In genomic region chr9:37967272-37967581, GRCh38 we compare ENCODE assay signal across 21 cellular contexts.
DNase-seq lines count a peak whose midpoint lies in the region; ATAC-seq and TF ChIP-seq lines count a peak whose summit lies in the region.
"Had no signal": no experiment of that assay in that cellular context is flagged by ENCODE, and none has a peak within 500 bp of the region (broad histone marks: within the 10 kb centered on the region; RNA-seq: fewer than 3 reads in every experiment).

No MANE protein-coding gene starts in this region.

- H3K27ac Mint-ChIP-seq in dendritic cell treated with granulocyte-macrophage colony-stimulating factor and Interleukin-4, amounts not matched to agents 40 ng/mL and 50 ng/mL, for 4 days: peak overlapping the region; percentile 52
- H3K27ac Mint-ChIP-seq: B cell, naive B cell had no signal

- peaks cover 14% of the 10 kb centered on the region for H3K79me1 ChIP-seq in mesenchymal stem cell (replicated peaks; ENCODE audit: low read length, poor library complexity, severe bottlenecking)

- no peak overlapping the region for H2BK15ac ChIP-seq in mesenchymal stem cell (ENCODE audit: low read depth, poor library complexity, severe bottlenecking)

- peaks cover 32% of the 10 kb centered on the region for H3K36me3 ChIP-seq in RWPE2 (ENCODE audit: low read depth)
- peaks cover 9 to 66% of the 10 kb centered on the region in 2 experiments for H3K36me3 ChIP-seq in mesenchymal stem cell (ENCODE audit: control insufficient read depth in 1 of 2, insufficient read depth in 2 of 2, low read depth in 1 of 2, low read length in 2 of 2)
- H3K36me3 ChIP-seq in SJCRH30: peaks cover 8% of the 10 kb centered on the region; the same call in 1 of the 2 replicates
- H3K36me3 ChIP-seq: adrenal gland, gastrocnemius medialis, Peyer's patch, suprapubic skin had no signal

- DNase-seq in RWPE2 (ENCODE audit: low spot score): no peak
- DNase-seq in mesenchymal stem cell: no peak
- no peak for DNase-seq in NCI-H446 treated with DMSO at 0.1 percent for 48 hours (lab: John Stamatoyannopoulos, UW)
- DNase-seq in SJCRH30: no peak
- DNase-seq in cerebellum (ENCODE audit: low spot score): no peak
- DNase-seq: adrenal gland; gastrocnemius medialis; GF-D8; naive B cell; NCI-H1092; NCI-H748 treated with DMSO at 0.1 percent for 48 hours; SK-N-SH; stimulated activated CD4-positive, alpha-beta T cell treated with anti-CD3 and anti-CD28 coated beads, Interleukin-4, amount 100 ng/mL, for 4 hours had no signal

- intact Hi-C loops in dendritic cell treated with granulocyte-macrophage colony-stimulating factor and Interleukin-4, amounts not matched to agents 40 ng/mL and 50 ng/mL, for 4 days (cut with micrococcal nuclease): no loop called here

- H3K9ac ChIP-seq in mesenchymal stem cell (ENCODE audit: low read length): no peak overlapping the region
- H3K9ac ChIP-seq: SK-N-SH had no signal

- no peaks in the 10 kb centered on the region for H3K9me3 Mint-ChIP-seq in dendritic cell treated with granulocyte-macrophage colony-stimulating factor and Interleukin-4, amounts not matched to agents 40 ng/mL and 50 ng/mL, for 4 days
- H3K9me3 Mint-ChIP-seq: naive B cell had no signal

- H3K27me3 Mint-ChIP-seq in dendritic cell treated with granulocyte-macrophage colony-stimulating factor and Interleukin-4, amounts not matched to agents 40 ng/mL and 50 ng/mL, for 4 days: no peaks in the 10 kb centered on the region
- H3K27me3 Mint-ChIP-seq: B cell, naive B cell had no signal

- H3K4me1 ChIP-seq in RWPE2 (ENCODE audit: insufficient read depth, poor library complexity, severe bottlenecking): peaks cover 70% of the 10 kb centered on the region
- H3K4me1 ChIP-seq in mesenchymal stem cell (ENCODE audit: control insufficient read depth, insufficient read depth, low read depth, low read length): peaks cover 67% of the 10 kb centered on the region
- peaks cover 25% of the 10 kb centered on the region for H3K4me1 ChIP-seq in SJCRH30
- H3K4me1 ChIP-seq: gastrocnemius medialis had no signal

- no peak overlapping the region for H4K91ac ChIP-seq in mesenchymal stem cell (ENCODE audit: low read length)

- H3K4me3 Mint-ChIP-seq in dendritic cell treated with granulocyte-macrophage colony-stimulating factor and Interleukin-4, amounts not matched to agents 40 ng/mL and 50 ng/mL, for 4 days: no peak overlapping the region
- H3K4me3 Mint-ChIP-seq: B cell, naive B cell had no signal

- H2BK5ac ChIP-seq in mesenchymal stem cell (ENCODE audit: low read depth, low read length, poor library complexity, severe bottlenecking): no peak overlapping the region

- no peak overlapping the region for H3K23ac ChIP-seq in mesenchymal stem cell (ENCODE audit: low read length in 2 of 2)

- H3K4me2 ChIP-seq in mesenchymal stem cell (ENCODE audit: low read length, poor library complexity, severe bottlenecking): no peak overlapping the region

- peak overlapping the region in 1 of 2 experiments; percentile 55 for H2BK12ac ChIP-seq in mesenchymal stem cell (ENCODE audit: low read length in 2 of 2)

- H3K4me3 ChIP-seq in RWPE2 (ENCODE audit: severe bottlenecking) (no peak overlapping the region), mesenchymal stem cell (ENCODE audit: insufficient read depth in 1 of 2, low read depth in 1 of 2, low read length in 2 of 2) (no peak overlapping the region), SJCRH30 (no peak overlapping the region)
- H3K4me3 ChIP-seq: adrenal gland, gastrocnemius medialis, Peyer's patch, skin epidermis, suprapubic skin had no signal

- TF ChIP-seq CTCF in RWPE2 (IDR thresholded peaks at IDR 0.05; ENCODE audit: poor library complexity, severe bottlenecking): no peak

- H2BK120ac ChIP-seq in mesenchymal stem cell (ENCODE audit: low read depth, low read length): no peak overlapping the region

- H3K4ac ChIP-seq in mesenchymal stem cell (ENCODE audit: low read depth in 1 of 2, low read length in 2 of 2): no peak overlapping the region

- H3K27ac ChIP-seq in RWPE2 (ENCODE audit: poor library complexity, severe bottlenecking): peak overlapping the region; percentile 93
- H3K27ac ChIP-seq in mesenchymal stem cell (ENCODE audit: low read length, poor library complexity, severe bottlenecking): peak overlapping the region; percentile 82
- H3K27ac ChIP-seq in temporal lobe (ENCODE audit: low read depth, low read length): peak overlapping the region; percentile 39
- H3K27ac ChIP-seq in SJCRH30: no peak overlapping the region
- H3K27ac ChIP-seq: gastrocnemius medialis had no signal

- ATAC-seq in RWPE2 (ENCODE audit: low read depth) (peak; percentile 61), GM18517 (IDR thresholded peaks at IDR 0.05; ENCODE audit: unreplicated experiment) (no peak)
- ATAC-seq: gastrocnemius medialis, left lobe of liver had no signal

- H3K27me3 ChIP-seq in RWPE2 (ENCODE audit: insufficient read depth, poor library complexity, severe bottlenecking) (no peaks in the 10 kb centered on the region), mesenchymal stem cell (ENCODE audit: control insufficient read depth in 1 of 2, insufficient read depth in 1 of 2, low read length in 2 of 2) (no peaks in the 10 kb centered on the region), SJCRH30 (no peaks in the 10 kb centered on the region)
- H3K27me3 ChIP-seq: adrenal gland, gastrocnemius medialis, Peyer's patch, suprapubic skin had no signal

- no peak overlapping the region for H3K14ac ChIP-seq in mesenchymal stem cell (ENCODE audit: low read length in 2 of 2)

- peak overlapping the region; percentile 1 to 3 for H3K18ac ChIP-seq in mesenchymal stem cell (ENCODE audit: low read depth in 1 of 2, low read length in 2 of 2)

- H2AK5ac ChIP-seq in mesenchymal stem cell (ENCODE audit: low read length, severe bottlenecking): peak overlapping the region; percentile 87

- WGBS in mesenchymal stem cell: 68% methylated on average over 4 of the region's 4 CpGs

- H3K9me3 ChIP-seq in RWPE2 (ENCODE audit: severe bottlenecking) (no peaks in the 10 kb centered on the region), mesenchymal stem cell (ENCODE audit: control insufficient read depth, low read length) (no peaks in the 10 kb centered on the region), SJCRH30 (replicated peaks) (no peaks in the 10 kb centered on the region)
- H3K9me3 ChIP-seq: adrenal gland, gastrocnemius medialis, Peyer's patch, SK-N-SH, suprapubic skin had no signal

- no peak overlapping the region for H4K8ac ChIP-seq in mesenchymal stem cell (ENCODE audit: low read length)

- peaks cover 81% of the 10 kb centered on the region for H3K4me1 Mint-ChIP-seq in dendritic cell treated with granulocyte-macrophage colony-stimulating factor and Interleukin-4, amounts not matched to agents 40 ng/mL and 50 ng/mL, for 4 days (ENCODE audit: low read depth)
- H3K4me1 Mint-ChIP-seq: B cell, naive B cell had no signal

- no peak overlapping the region for H2AFZ ChIP-seq in mesenchymal stem cell (ENCODE audit: low read depth, low read length)

- peaks cover 19% of the 10 kb centered on the region for H3K36me3 Mint-ChIP-seq in dendritic cell treated with granulocyte-macrophage colony-stimulating factor and Interleukin-4, amounts not matched to agents 40 ng/mL and 50 ng/mL, for 4 days (ENCODE audit: low read depth)
- H3K36me3 Mint-ChIP-seq: naive B cell had no signal
